In the genomic region with DNA sequence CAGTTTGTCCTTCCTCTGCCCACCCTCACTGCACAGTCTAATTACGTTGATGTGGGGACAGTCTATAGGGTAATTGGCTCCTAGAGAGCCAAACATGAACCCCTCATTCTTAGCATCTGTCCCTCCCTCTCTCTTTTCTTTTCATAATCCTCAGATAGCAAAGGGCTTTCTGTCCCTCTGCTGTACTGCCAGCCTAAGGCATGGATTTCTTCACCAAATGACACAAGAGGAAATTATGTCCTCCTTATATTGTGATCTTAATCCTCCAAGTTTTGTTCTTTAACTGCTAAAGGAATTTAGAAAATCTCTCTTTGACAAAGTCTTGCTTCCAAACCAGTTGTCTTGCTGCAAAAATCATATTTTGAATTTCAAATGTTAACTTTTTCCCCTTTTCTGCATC, we compare ENCODE assay signal across 23 cellular contexts. TPM values are rescaled to one million over a fixed set of nuclear protein-coding genes. Genes with fewer than 3 reads are reported as not detected.
"Had no signal": no experiment of that assay in that cellular context is flagged by ENCODE, and none has a peak within 500 bp of the region (broad histone marks: within the 10 kb centered on the region; RNA-seq: fewer than 3 reads in every experiment).

No MANE protein-coding gene starts in this region.

- ATAC-seq: activated CD4-positive, CD25-positive, alpha-beta regulatory T cell treated with anti-CD3 and anti-CD28 coated beads, Interleukin-2, amount 50 U/mL, for 24 hours; activated T-cell treated with anti-CD3 and anti-CD28 coated beads, Interleukin-2, amount 50 U/mL, for 72 hours; left colon; psoas muscle; right lobe of liver; stimulated activated naive B cell treated with anti-CD40 and anti-IgM and Interleukin-4, amounts not matched to agents 10 μg/mL and 1 μg/mL and 100 μg/mL, for 72 hours had no signal

- H3K4me3 Mint-ChIP-seq: activated T-cell treated with anti-CD3 and anti-CD28 coated beads, Interleukin-2, amount 50 U/mL, for 72 hours; stimulated activated naive B cell treated with anti-CD40 and anti-IgM and Interleukin-4, amounts not matched to agents 10 μg/mL and 1 μg/mL and 100 μg/mL, for 72 hours had no signal

- H3K27ac ChIP-seq: cardiac muscle cell, dorsolateral prefrontal cortex, hepatocyte, psoas muscle, right lobe of liver had no signal

- H3K9me3 Mint-ChIP-seq: activated T-cell treated with anti-CD3 and anti-CD28 coated beads, Interleukin-2, amount 50 U/mL, for 72 hours; neural crest cell; stimulated activated naive B cell treated with anti-CD40 and anti-IgM and Interleukin-4, amounts not matched to agents 10 μg/mL and 1 μg/mL and 100 μg/mL, for 72 hours had no signal

- FAIRE-seq: islet of Langerhans had no signal

- H3K9me3 ChIP-seq: psoas muscle, right lobe of liver, thoracic aorta had no signal

- H3K4me1 ChIP-seq: psoas muscle, right lobe of liver, spleen had no signal

- DNase-seq: activated effector memory CD4-positive, alpha-beta T cell treated with anti-CD3 and anti-CD28 coated beads, Interleukin-2, amount 50 U/mL, for 16 hours; activated naive CD4-positive, alpha-beta T cell treated with anti-CD3 and anti-CD28 coated beads, Interleukin-2, amount 50 U/mL, for 16 hours; activated T-cell treated with anti-CD3 and anti-CD28 coated beads, Interleukin-2, amount 50 U/mL, for 72 hours; dorsolateral prefrontal cortex; foreskin fibroblast; left colon; midbrain; psoas muscle; right lobe of liver; spleen; stimulated activated CD4-positive, alpha-beta T cell treated with anti-CD3 and anti-CD28 coated beads, Interleukin-4, amount 100 ng/mL, for 4 hours; stimulated activated naive B cell treated with anti-CD40 and anti-IgM and Interleukin-4, amounts not matched to agents 10 μg/mL and 1 μg/mL and 100 μg/mL, for 72 hours had no signal

- H3K36me3 Mint-ChIP-seq: stimulated activated naive B cell treated with anti-CD40 and anti-IgM and Interleukin-4, amounts not matched to agents 10 μg/mL and 1 μg/mL and 100 μg/mL, for 72 hours had no signal

- H3K4me3 ChIP-seq: cardiac muscle cell, dorsolateral prefrontal cortex, hepatocyte, lung, psoas muscle, right lobe of liver, spleen, thoracic aorta had no signal

- H2AFZ ChIP-seq: hepatocyte had no signal

- H3K4me2 ChIP-seq: hepatocyte had no signal

- H3K27me3 ChIP-seq: cardiac muscle cell, dorsolateral prefrontal cortex, hepatocyte, right lobe of liver had no signal

- H3K4me1 Mint-ChIP-seq: stimulated activated naive B cell treated with anti-CD40 and anti-IgM and Interleukin-4, amounts not matched to agents 10 μg/mL and 1 μg/mL and 100 μg/mL, for 72 hours had no signal

- H3K36me3 ChIP-seq: cardiac muscle cell, right lobe of liver, spleen, thoracic aorta had no signal

- H3K27ac Mint-ChIP-seq: activated T-cell treated with anti-CD3 and anti-CD28 coated beads, Interleukin-2, amount 50 U/mL, for 72 hours; stimulated activated naive B cell treated with anti-CD40 and anti-IgM and Interleukin-4, amounts not matched to agents 10 μg/mL and 1 μg/mL and 100 μg/mL, for 72 hours had no signal

RNA-seq across cellular contexts. Expression of a gene that starts 18.5 kb away (rescaled TPM):
- total RNA-seq: activated T-cell treated with anti-CD3 and anti-CD28 coated beads, Interleukin-2, amount 50 U/mL, for 72 hours had no signal

RNA-seq across cellular contexts. Expression of a gene that starts 57.0 kb away (rescaled TPM):
- total RNA-seq: activated CD8-positive, alpha-beta memory T cell treated with anti-CD3 and anti-CD28 coated beads for 36 hours; activated T-cell treated with anti-CD3 and anti-CD28 coated beads, Interleukin-2, amount 50 U/mL, for 72 hours; cardiac muscle cell; dorsolateral prefrontal cortex; left colon; lung; neural crest cell; osteoblast; psoas muscle; right lobe of liver; spleen; T-helper 1 cell treated with Interleukin-12 subunit alpha and Interleukin-12 subunit beta and Interleukin-4 antibody, amounts not matched to agents 30 ng/mL and 1 ng/mL, for 36 hours; ureter had no signal
- polyA plus RNA-seq: cardiac muscle cell had no signal
